Comparison of ENCODE assay signal across 27 cellular contexts in the genomic region with DNA sequence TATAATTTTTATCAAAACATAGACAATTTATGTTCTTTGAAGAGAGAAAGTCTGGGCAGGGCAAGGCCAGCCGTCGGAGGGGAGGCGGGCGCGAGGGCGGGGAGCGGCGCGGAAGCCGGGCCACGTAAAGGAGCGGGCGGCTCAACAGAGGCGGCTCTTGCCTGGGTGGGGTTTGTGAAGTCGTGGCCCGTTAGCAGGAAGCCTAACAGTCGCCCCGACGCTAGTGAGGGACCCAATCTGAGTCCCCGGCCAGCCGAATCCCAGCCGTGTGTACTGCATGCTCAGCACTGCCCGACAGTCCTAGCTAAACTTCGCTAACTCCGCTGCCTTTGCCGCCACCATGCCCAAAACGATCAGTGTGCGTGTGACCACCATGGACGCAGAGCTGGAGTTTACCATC.
"Had no signal": no experiment of that assay in that cellular context is flagged by ENCODE, and none has a peak within 500 bp of the region (broad histone marks: within the 10 kb centered on the region; RNA-seq: fewer than 3 reads in every experiment).

No MANE protein-coding gene starts in this region.

- H3K4me3 Mint-ChIP-seq: activated CD4-positive, alpha-beta memory T cell treated with anti-CD3 and anti-CD28 coated beads for 36 hours; activated CD4-positive, alpha-beta T cell treated with anti-CD3 and anti-CD28 coated beads, Interleukin-2, amount 10 ng/mL, durations not matched to agents 7 days and 5 days; activated naive CD4-positive, alpha-beta T cell treated with anti-CD3 and anti-CD28 coated beads for 36 hours; activated naive CD8-positive, alpha-beta T cell; activated T-cell treated with anti-CD3 and anti-CD28 coated beads, Interleukin-2, amount 50 U/mL, for 24 hours; activated T-helper 17 cell treated with anti-CD3 and anti-CD28 coated beads, Interleukin-2, amount 50 U/mL, for 72 hours; brain; T-cell had no signal

- H3K27ac ChIP-seq: SK-N-MC, VCaP had no signal

- DNase-seq: activated CD4-positive, alpha-beta memory T cell treated with anti-CD3 and anti-CD28 coated beads for 36 hours; activated CD4-positive, alpha-beta T cell treated with anti-CD3 and anti-CD28 coated beads, Interleukin-2, amount 10 ng/mL, durations not matched to agents 7 days and 5 days; activated CD4-positive, CD25-positive, alpha-beta regulatory T cell; activated gamma-delta T cell; activated naive CD4-positive, alpha-beta T cell treated with anti-CD3 and anti-CD28 coated beads for 36 hours; activated T-cell treated with anti-CD3 and anti-CD28 coated beads, Interleukin-2, amount 50 U/mL, for 24 hours; amygdala; Kasumi-1; KBM-7; NCI-H1105 treated with DMSO at 0.1 percent for 48 hours; NCI-H146; NCI-H187 treated with DMSO at 0.1 percent for 48 hours; NCI-H2171; NCI-H226; NCI-H526; NCI-H82; T-cell; T-helper 2 cell; T1000 had no signal

- H3K36me3 Mint-ChIP-seq: activated naive CD8-positive, alpha-beta T cell; brain; T-cell had no signal

- H3K27me3 Mint-ChIP-seq: activated CD4-positive, alpha-beta memory T cell treated with anti-CD3 and anti-CD28 coated beads for 36 hours; activated CD4-positive, alpha-beta T cell treated with anti-CD3 and anti-CD28 coated beads, Interleukin-2, amount 10 ng/mL, durations not matched to agents 7 days and 5 days; activated naive CD8-positive, alpha-beta T cell; activated T-cell treated with anti-CD3 and anti-CD28 coated beads, Interleukin-2, amount 50 U/mL, for 24 hours; activated T-helper 17 cell treated with anti-CD3 and anti-CD28 coated beads, Interleukin-2, amount 50 U/mL, for 72 hours; T-cell had no signal

- H3K4me1 Mint-ChIP-seq: activated CD4-positive, alpha-beta T cell treated with anti-CD3 and anti-CD28 coated beads, Interleukin-2, amount 10 ng/mL, durations not matched to agents 7 days and 5 days; activated T-helper 17 cell treated with anti-CD3 and anti-CD28 coated beads, Interleukin-2, amount 50 U/mL, for 72 hours; brain; T-cell had no signal

- FAIRE-seq: astrocyte, TTC549 had no signal

- ATAC-seq: activated T-helper 17 cell treated with anti-CD3 and anti-CD28 coated beads, Interleukin-2, amount 50 U/mL, for 72 hours; Right ventricle myocardium inferior had no signal

- H3K27ac Mint-ChIP-seq: activated CD4-positive, alpha-beta memory T cell treated with anti-CD3 and anti-CD28 coated beads for 36 hours; activated CD4-positive, alpha-beta T cell treated with anti-CD3 and anti-CD28 coated beads, Interleukin-2, amount 10 ng/mL, durations not matched to agents 7 days and 5 days; activated naive CD4-positive, alpha-beta T cell treated with anti-CD3 and anti-CD28 coated beads for 36 hours; activated naive CD8-positive, alpha-beta T cell; activated T-cell treated with anti-CD3 and anti-CD28 coated beads, Interleukin-2, amount 50 U/mL, for 24 hours; activated T-helper 17 cell treated with anti-CD3 and anti-CD28 coated beads, Interleukin-2, amount 50 U/mL, for 72 hours; brain; T-cell had no signal

- H3K4me3 ChIP-seq: SK-N-MC had no signal
